ENCODE assay signal across 9 cellular contexts in the genomic region with DNA sequence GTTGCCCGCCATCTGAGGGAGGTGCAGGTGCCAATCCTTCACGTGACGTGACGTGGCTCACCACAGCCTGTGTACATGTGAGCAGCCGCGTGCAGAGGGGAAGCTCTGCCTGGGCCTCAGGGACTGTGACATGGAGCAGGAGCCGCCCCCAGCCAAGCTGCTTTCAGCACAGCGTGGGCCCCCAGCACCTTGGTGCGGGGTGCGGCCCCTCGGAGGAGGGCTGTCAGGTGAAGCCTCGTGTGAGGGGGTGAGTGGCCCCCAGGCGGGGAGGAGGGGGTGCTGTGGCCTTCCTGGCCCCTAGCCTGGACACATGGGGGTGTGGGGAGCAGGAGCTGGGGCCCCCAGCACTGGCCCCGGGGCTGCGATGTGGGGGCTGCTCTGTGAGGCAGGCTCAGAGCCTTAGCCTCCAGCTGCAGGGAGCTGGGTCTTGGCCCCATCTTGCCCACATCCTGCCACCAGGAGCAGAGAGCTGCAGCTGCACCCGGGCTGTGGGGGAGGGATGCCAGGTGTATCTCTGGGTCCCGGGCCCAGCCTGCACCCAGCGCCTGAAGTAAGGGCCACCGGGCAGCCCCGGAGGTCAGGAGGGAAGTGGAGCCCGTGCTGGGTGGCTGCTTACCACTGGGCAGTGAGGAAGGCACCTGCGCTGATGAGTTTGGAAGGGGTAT. TPM values are rescaled to one million over a fixed set of nuclear protein-coding genes. Genes with fewer than 3 reads are reported as not detected.
DNase-seq lines count a peak whose midpoint lies in the region; ATAC-seq and TF ChIP-seq lines count a peak whose summit lies in the region.
"Had no signal": no experiment of that assay in that cellular context is flagged by ENCODE, and none has a peak within 500 bp of the region (broad histone marks: within the 10 kb centered on the region; RNA-seq: fewer than 3 reads in every experiment).

A gene (plus strand): TSS at position 100 of the 665 bp plus-strand sequence. CDS start 5,806 bp downstream, outside the sequence.

- H3K4me3 ChIP-seq in Karpas-422 (ENCODE audit: low read length) (peak within 1 kb of the TSS; percentile 78), mucosa of descending colon (no peak within 1 kb of the TSS), transverse colon (peak within 1 kb of the TSS in 1 of 4 donors; percentile 22), MG63 (no peak within 1 kb of the TSS)
- H3K4me3 ChIP-seq: cardiac muscle cell had no signal

- H3K4me2 ChIP-seq in Karpas-422 (ENCODE audit: low read depth, low read length, poor library complexity, severe bottlenecking), result peak within 1 kb of the TSS; percentile 85

- in situ Hi-C loops in transverse colon (cut with MboI; ENCODE audit: low pct_ligation_motif_present in 1 of 4, low pct_unique_long_range_greater_than_20kb in 1 of 4, low sequenced_read_pairs in 3 of 4), result loop anchor here in 1 of 4 donors (10.0 kb wide), 1 partner anchor 97 kb away; no protein-coding TSS in a partner anchor

- H3K36me3 Mint-ChIP-seq in activated T-cell treated with anti-CD3 and anti-CD28 coated beads, Interleukin-2, amount 50 U/mL, for 4 hours (ENCODE audit: insufficient read depth), result no peaks in the 10 kb centered on the region

- TF ChIP-seq POLR2A in transverse colon (IDR thresholded peaks at IDR 0.05), result no peak

- 81% methylated on average over 16 of the region's 22 CpGs; no CpG with 5 or more reads in 1 of the 2 donors for WGBS in transverse colon (ENCODE audit: low coverage in 1 of 2), 2 donors

- peak within 1 kb of the TSS; percentile 87 for H3K9ac ChIP-seq in Karpas-422 (ENCODE audit: low read length)

- H3K27ac ChIP-seq in Karpas-422 (ENCODE audit: low read length) (peak within 1 kb of the TSS; percentile 99), transverse colon (peak within 1 kb of the TSS; percentile 63 to 87 (median 66))
- H3K27ac ChIP-seq: cardiac muscle cell had no signal

- peak; percentile 74 to 77 for ATAC-seq in activated T-cell treated with anti-CD3 and anti-CD28 coated beads, Interleukin-2, amount 50 U/mL, for 4 hours
- ATAC-seq in mucosa of descending colon, result peak; percentile 70

- no peaks in the 10 kb centered on the region for H3K27me3 ChIP-seq in Karpas-422 (ENCODE audit: low read length)
- peaks cover 22% of the 10 kb centered on the region for H3K27me3 ChIP-seq in transverse colon
- H3K27me3 ChIP-seq in MG63, result no peaks in the 10 kb centered on the region

- H3K9me3 ChIP-seq in Karpas-422 (ENCODE audit: low read length), result no peaks in the 10 kb centered on the region
- H3K9me3 ChIP-seq in mucosa of descending colon, result no peaks in the 10 kb centered on the region
- H3K9me3 ChIP-seq in transverse colon, result no peaks in the 10 kb centered on the region
- no peaks in the 10 kb centered on the region for H3K9me3 ChIP-seq in MG63

- H3K4me3 Mint-ChIP-seq in activated T-cell treated with anti-CD3 and anti-CD28 coated beads, Interleukin-2, amount 50 U/mL, for 4 hours, result peak within 1 kb of the TSS; percentile 84

- no peaks in the 10 kb centered on the region for H3K9me2 ChIP-seq in Karpas-422 (replicated peaks; ENCODE audit: insufficient read depth, low read length)

- peaks cover 67% of the 10 kb centered on the region for H3K4me1 Mint-ChIP-seq in activated T-cell treated with anti-CD3 and anti-CD28 coated beads, Interleukin-2, amount 50 U/mL, for 4 hours (ENCODE audit: low read depth)

- H4K20me1 ChIP-seq in Karpas-422 (ENCODE audit: insufficient read depth, low read depth, low read length), result no peaks in the 10 kb centered on the region

- DNase-seq in NK-92 treated with Interleukin-12 subunit alpha and Interleukin-12 subunit beta, amount 100 ng/mL, for 24 hours (lab: John Stamatoyannopoulos, UW), result peak; percentile 75
- DNase-seq in NK-92 (lab: John Stamatoyannopoulos, UW; ENCODE audit: unreplicated experiment) (no peak), Karpas-422 (peak; percentile 95), mucosa of descending colon (peak; percentile 71 to 94 (median 72)), transverse colon (peak; percentile 84), MG63 (no peak), globus pallidus (ENCODE audit: low spot score) (no peak)
- DNase-seq in activated T-cell treated with anti-CD3 and anti-CD28 coated beads, Interleukin-2, amount 50 U/mL, for 4 hours, result peak; percentile 79

- no peak within 1 kb of the TSS for H2AFZ ChIP-seq in Karpas-422 (ENCODE audit: low read length)

- H3K27me3 Mint-ChIP-seq in activated T-cell treated with anti-CD3 and anti-CD28 coated beads, Interleukin-2, amount 50 U/mL, for 4 hours (ENCODE audit: low read depth), result no peaks in the 10 kb centered on the region

- no peak for TF ChIP-seq EP300 in transverse colon (IDR thresholded peaks at IDR 0.05; ENCODE audit: low read depth)

- H3K79me2 ChIP-seq in Karpas-422 (ENCODE audit: low read length), result peaks cover 61% of the 10 kb centered on the region

- H3K36me3 ChIP-seq in Karpas-422 (ENCODE audit: insufficient read depth, low read length), result no peaks in the 10 kb centered on the region
- H3K36me3 ChIP-seq in mucosa of descending colon (ENCODE audit: low read depth), result no peaks in the 10 kb centered on the region
- H3K36me3 ChIP-seq in transverse colon, result no peaks in the 10 kb centered on the region
- H3K36me3 ChIP-seq in MG63, result no peaks in the 10 kb centered on the region
- H3K36me3 ChIP-seq: cardiac muscle cell had no signal

- H3K4me1 ChIP-seq in Karpas-422 (ENCODE audit: low read length) (peaks cover 83% of the 10 kb centered on the region), mucosa of descending colon (ENCODE audit: low read depth) (peaks cover 22% of the 10 kb centered on the region), transverse colon (peaks cover 10 to 31% (median 19%) of the 10 kb centered on the region in 4 donors)

- intact Hi-C loops in mucosa of descending colon (cut with DNase I, micrococcal nuclease) (loop anchor here (10.0 kb wide), 2 partner anchors 87 to 97 kb away; no protein-coding TSS in a partner anchor), transverse colon (cut with DNase I; ENCODE audit: low total_unique reads) (loop anchor here (10.0 kb wide), 1 partner anchor 77 kb away; no protein-coding TSS in a partner anchor)

- TF ChIP-seq CTCF in mucosa of descending colon (IDR thresholded peaks at IDR 0.05) (no peak), transverse colon (IDR thresholded peaks at IDR 0.05) (no peak)

- H3K9me3 Mint-ChIP-seq in activated T-cell treated with anti-CD3 and anti-CD28 coated beads, Interleukin-2, amount 50 U/mL, for 4 hours, result no peaks in the 10 kb centered on the region

RNA-seq across cellular contexts. Expression of the gene that starts here (rescaled TPM):
- 65.9 and 86.7 TPM in 2 replicates for total RNA-seq in Karpas-422 (2014; rRNA removed; shearing (Covaris generic); ENCODE audit: low replicate concordance)
- 10 to 100 TPM; 44.6 to 57.1 (median 51.1) TPM for total RNA-seq in activated T-cell treated with anti-CD3 and anti-CD28 coated beads, Interleukin-2, amount 50 U/mL, for 4 hours
- total RNA-seq in mucosa of descending colon (1 to 10 TPM; 2.1 to 4.0 (median 3.6) TPM), transverse colon (1 to 10 TPM in 3 of 4 donors, not detected in 1; 3.0 to 6.2 (median 3.0) TPM)
- total RNA-seq in MG63 (2014; rRNA removed; shearing (Covaris generic); ENCODE audit: low replicate concordance), result 0.16 and 2.0 TPM in 2 replicates

Comparison
In these comparisons a context has a peak if more than half of its experiments do, and no peak if none do; other contexts are left out.
1. DNase-seq: peak in NK-92 treated with Interleukin-12 subunit alpha and Interleukin-12 subunit beta, amount 100 ng/mL, for 24 hours (single experiment), Karpas-422 (single experiment), activated T-cell treated with anti-CD3 and anti-CD28 coated beads, Interleukin-2, amount 50 U/mL, for 4 hours (single experiment), mucosa of descending colon (3 of 3) and transverse colon (single experiment); none in NK-92 (single experiment), MG63 (single experiment) and globus pallidus (single experiment).